1 cellular context compared by ENCODE assay signal in genomic region chr16:11612110-11612981, GRCh38.
TF ChIP-seq lines count a peak whose summit lies in the region.

No MANE protein-coding gene starts in this region.

TF ChIP-seq in HepG2, 621 proteins besides CTCF, POLR2A, EP300 and RAD21 (continued from another document and continues in another):
- peak; percentile 96 for TF ChIP-seq ZNF318 (CRISPR knock-in tag; IDR thresholded peaks at IDR 0.05)
- TF ChIP-seq KMT2B (CRISPR knock-in tag; IDR thresholded peaks at IDR 0.05): peak; percentile 74
- TF ChIP-seq ZNF431 (CRISPR knock-in tag; IDR thresholded peaks at IDR 0.05; ENCODE audit: borderline replicate concordance, low read depth): peak; percentile 78
- peak; percentile 64; the same call in 1 of the 2 replicates for TF ChIP-seq ARID2 (CRISPR knock-in tag; IDR thresholded peaks at IDR 0.05; ENCODE audit: borderline replicate concordance)
- peak; percentile 86; the same call in 1 of the 2 replicates for TF ChIP-seq YEATS2 (CRISPR knock-in tag; IDR thresholded peaks at IDR 0.05; ENCODE audit: borderline replicate concordance)
- TF ChIP-seq ETV5 (CRISPR knock-in tag; IDR thresholded peaks at IDR 0.05; ENCODE audit: borderline replicate concordance): peak; percentile 67; the same call in 1 of the 2 replicates
- TF ChIP-seq ZNF451 (CRISPR knock-in tag; IDR thresholded peaks at IDR 0.05): peak; percentile 96
- no peak; the same call in 1 of the 2 replicates for TF ChIP-seq ZNF354B (CRISPR knock-in tag; IDR thresholded peaks at IDR 0.05)
- TF ChIP-seq ATAD3A (CRISPR knock-in tag; IDR thresholded peaks at IDR 0.05): peak; percentile 68; the same call in 1 of the 2 replicates
- peak; percentile 87 for TF ChIP-seq FOXP4 (CRISPR knock-in tag; IDR thresholded peaks at IDR 0.05)
- peak; percentile 71 for TF ChIP-seq HNRNPLL (IDR thresholded peaks at IDR 0.05; ENCODE audit: low read depth, low read length, poor library complexity, severe bottlenecking)
- TF ChIP-seq TBP (CRISPR knock-in tag; IDR thresholded peaks at IDR 0.05): no peak
- peak; percentile 71 for TF ChIP-seq KDM6A (CRISPR knock-in tag; IDR thresholded peaks at IDR 0.05; ENCODE audit: low read depth)
- TF ChIP-seq NFE2L1 (CRISPR knock-in tag; IDR thresholded peaks at IDR 0.05; ENCODE audit: borderline replicate concordance): 0 out of 2 replicates have a peak, but pooled peaks have one; percentile 41
- peak; percentile 52 to 75; a peak in 2 of 4 replicates for TF ChIP-seq NR2F1 (CRISPR knock-in tag; IDR thresholded peaks at IDR 0.05)
- TF ChIP-seq SMAD9 (CRISPR knock-in tag; IDR thresholded peaks at IDR 0.05): peak; percentile 96
- peak; percentile 72; the same call in 1 of the 2 replicates for TF ChIP-seq SNAPC5 (CRISPR knock-in tag; IDR thresholded peaks at IDR 0.05; ENCODE audit: borderline replicate concordance)
- peak; percentile 95 for TF ChIP-seq ARNT2 (CRISPR knock-in tag; IDR thresholded peaks at IDR 0.05; ENCODE audit: low read depth)
- TF ChIP-seq POLR2AphosphoS2 (IDR thresholded peaks at IDR 0.05; ENCODE audit: low read depth, low read length): no peak
- no peak for TF ChIP-seq ZNF24 (IDR thresholded peaks at IDR 0.05)
- peak; percentile 85 for TF ChIP-seq ZSCAN25 (CRISPR knock-in tag; IDR thresholded peaks at IDR 0.05)
- peak; percentile 100 for TF ChIP-seq ELF3 (CRISPR knock-in tag; IDR thresholded peaks at IDR 0.05)
- TF ChIP-seq HCFC1 (IDR thresholded peaks at IDR 0.05; ENCODE audit: low read depth, low read length): no peak
- no peak for TF ChIP-seq ZNF597 (CRISPR knock-in tag; IDR thresholded peaks at IDR 0.05)
- TF ChIP-seq POGZ (CRISPR knock-in tag; IDR thresholded peaks at IDR 0.05): no peak; the same call in 1 of the 2 replicates
- peak; percentile 94; the same call in 1 of the 2 replicates for TF ChIP-seq MYNN (CRISPR knock-in tag; IDR thresholded peaks at IDR 0.05; ENCODE audit: low read depth)
- TF ChIP-seq GMEB1 (CRISPR knock-in tag; IDR thresholded peaks at IDR 0.05; ENCODE audit: borderline replicate concordance): peak; percentile 67
- TF ChIP-seq ZC3H13 (CRISPR knock-in tag; IDR thresholded peaks at IDR 0.05): peak; percentile 68; the same call in 1 of the 2 replicates
- TF ChIP-seq TARDBP (CRISPR knock-in tag; IDR thresholded peaks at IDR 0.05): peak; percentile 56; the same call in 1 of the 2 replicates
- TF ChIP-seq SRSF9 (IDR thresholded peaks at IDR 0.05; ENCODE audit: borderline replicate concordance, insufficient read depth, low read depth, low read length, poor library complexity, severe bottlenecking): no peak
- peak; percentile 96 for TF ChIP-seq ZNF746 (CRISPR knock-in tag; IDR thresholded peaks at IDR 0.05)
- TF ChIP-seq KDM5A (IDR thresholded peaks at IDR 0.05; ENCODE audit: borderline replicate concordance, low read length): no peak
- TF ChIP-seq MLLT10 (CRISPR knock-in tag; IDR thresholded peaks at IDR 0.05): no peak
- no peak for TF ChIP-seq MED13 (CRISPR knock-in tag; IDR thresholded peaks at IDR 0.05)
- TF ChIP-seq ZBTB43 (CRISPR knock-in tag; conservative IDR thresholded peaks at IDR 0.05): peak; percentile 98
- TF ChIP-seq DBP (CRISPR knock-in tag; IDR thresholded peaks at IDR 0.05; ENCODE audit: not compliant biosample characterization): no peak
- peak; percentile 83 for TF ChIP-seq PPARG (CRISPR knock-in tag; conservative IDR thresholded peaks at IDR 0.05)
- peak; percentile 76; the same call in 1 of the 2 replicates for TF ChIP-seq SNAPC2 (CRISPR knock-in tag; IDR thresholded peaks at IDR 0.05)
- TF ChIP-seq HINFP (CRISPR knock-in tag; IDR thresholded peaks at IDR 0.05; ENCODE audit: low read depth): peak; percentile 79; the same call in 1 of the 2 replicates
- TF ChIP-seq ZNF691 (CRISPR knock-in tag; IDR thresholded peaks at IDR 0.05; ENCODE audit: borderline replicate concordance, low read depth): peak; percentile 97
- TF ChIP-seq USF2 (IDR thresholded peaks at IDR 0.05; ENCODE audit: low read depth, low read length): peak; percentile 78
- TF ChIP-seq USF2 (CRISPR knock-in tag; IDR thresholded peaks at IDR 0.05; ENCODE audit: borderline replicate concordance): peak; percentile 84
- TF ChIP-seq ZNF337 (CRISPR knock-in tag; IDR thresholded peaks at IDR 0.05; ENCODE audit: borderline replicate concordance, low read depth): peak; percentile 85; the same call in 1 of the 2 replicates
